Comparison of ENCODE assay signal across 24 cellular contexts in genomic region chr4:120202222-120202621, GRCh38.
"Had no signal": no experiment of that assay in that cellular context is flagged by ENCODE, and none has a peak within 500 bp of the region (broad histone marks: within the 10 kb centered on the region; RNA-seq: fewer than 3 reads in every experiment).

No MANE protein-coding gene starts in this region.

- DNase-seq: IMR-90; Karpas-422; KG1; MG63; NCI-H1092; NCI-H1105 treated with DMSO at 0.1 percent for 48 hours; NCI-H1417 treated with DMSO at 0.1 percent for 48 hours; NCI-H146; NCI-H1694 treated with DMSO at 0.1 percent for 48 hours; NCI-H1930; NCI-H2081; NCI-H2107; NCI-H2227 treated with DMSO at 0.1 percent for 48 hours; NCI-H524; NCI-H526 treated with DMSO at 0.1 percent for 48 hours; NCI-H748 treated with DMSO at 0.1 percent for 48 hours; NK-92 treated with Interleukin-12 subunit alpha and Interleukin-12 subunit beta, amount 100 ng/mL, for 24 hours; OCI-M1; Right ventricle myocardium superior; RPMI8226; SIG-M5 had no signal

- H3K4me3 ChIP-seq: MG63, SJSA1, SK-N-MC had no signal

- H3K36me3 ChIP-seq: MG63, SJSA1 had no signal

- H3K27me3 ChIP-seq: MG63, SJSA1 had no signal

- ATAC-seq: HepG2 had no signal

- H3K4me1 ChIP-seq: SJSA1 had no signal

- H3K9me3 ChIP-seq: MG63, SJSA1 had no signal

- H3K27ac ChIP-seq: SJSA1, SK-N-MC had no signal
